Comparison of ENCODE assay signal across 17 cellular contexts in the genomic region with DNA sequence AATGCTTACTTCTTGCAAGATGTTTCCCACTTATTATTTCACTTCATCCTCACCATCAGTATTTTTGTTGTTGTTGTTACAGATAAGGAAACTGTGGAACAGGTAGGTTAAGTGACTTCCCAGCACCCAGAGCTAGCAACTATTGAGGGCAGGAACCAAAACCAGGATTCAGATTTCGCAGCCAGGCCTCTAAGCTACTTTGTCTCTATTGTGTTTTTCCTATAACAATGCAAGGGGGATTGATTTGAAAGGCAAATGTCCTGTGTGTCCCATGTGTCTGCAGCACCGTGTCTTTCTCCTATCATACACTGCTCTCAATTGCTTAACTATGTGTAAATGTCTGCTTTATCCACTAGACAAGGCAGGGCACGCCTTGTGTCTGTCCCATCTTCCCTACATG.
A peak's percentile ranks its signal among the peaks of the same experiment; 100 is the strongest.
DNase-seq lines count a peak whose midpoint lies in the region; TF ChIP-seq lines count a peak whose summit lies in the region.
"Had no signal": no experiment of that assay in that cellular context is flagged by ENCODE, and none has a peak within 500 bp of the region (broad histone marks: within the 10 kb centered on the region; RNA-seq: fewer than 3 reads in every experiment).

No MANE protein-coding gene starts in this region.

- H3K79me2 ChIP-seq in smooth muscle cell (ENCODE audit: low read depth), result no peaks in the 10 kb centered on the region
- H3K79me2 ChIP-seq: hepatocyte had no signal

- H3F3A ChIP-seq in smooth muscle cell (ENCODE audit: low read depth), result no peaks in the 10 kb centered on the region

- DNase-seq in NCI-H2107 treated with DMSO at 0.1 percent for 48 hours (lab: John Stamatoyannopoulos, UW; ENCODE audit: unreplicated experiment), result peak; percentile 46
- DNase-seq in NCI-H2107 (lab: John Stamatoyannopoulos, UW), result no peak
- DNase-seq in NCI-H146 treated with DMSO at 0.1 percent for 48 hours (lab: John Stamatoyannopoulos, UW; ENCODE audit: unreplicated experiment), result peak; percentile 88
- no peak for DNase-seq in adipocyte (ENCODE audit: low read depth)
- DNase-seq in smooth muscle cell (lab: John Stamatoyannopoulos, UW; ENCODE audit: unreplicated experiment), result no peak
- DNase-seq in coronary artery (ENCODE audit: low spot score), result no peak
- DNase-seq in H4 (ENCODE audit: low spot score), result no peak
- no peak for DNase-seq in OCI-M1 (lab: John Stamatoyannopoulos, UW)
- DNase-seq: activated CD8-positive, alpha-beta T cell treated with anti-CD3 and anti-CD28 coated beads, Interleukin-2, amount 10 ng/mL, durations not matched to agents 7 days and 5 days; activated effector memory CD4-positive, alpha-beta T cell treated with Interleukin-2 at 50 U/mL for 16 hours; aorta; colonic mucosa; HFFc6; Karpas-422; NCI-H2171; psoas muscle had no signal

- H3K4me3 ChIP-seq in adipocyte (ENCODE audit: low read length), result no peak overlapping the region
- H3K4me3 ChIP-seq in smooth muscle cell, result no peak overlapping the region
- H3K4me3 ChIP-seq in coronary artery, result no peak overlapping the region
- H3K4me3 ChIP-seq: colonic mucosa, hepatocyte, psoas muscle had no signal

- no peak overlapping the region for H3K4me2 ChIP-seq in smooth muscle cell

- WGBS in smooth muscle cell (ENCODE audit: low lambda C conversion rate), result 84% methylated on average over 3 of the region's 3 CpGs

- H3K4me1 ChIP-seq in adipocyte (ENCODE audit: control insufficient read depth, insufficient read depth, low read length) (peaks cover 38% of the 10 kb centered on the region), smooth muscle cell (ENCODE audit: low read depth) (peaks cover 31% of the 10 kb centered on the region)
- H3K4me1 ChIP-seq: colonic mucosa, psoas muscle had no signal

- H3K36me3 ChIP-seq in adipocyte (ENCODE audit: control insufficient read depth, insufficient read depth, low read length, severe bottlenecking) (no peaks in the 10 kb centered on the region), smooth muscle cell (ENCODE audit: low read depth) (no peaks in the 10 kb centered on the region)
- H3K36me3 ChIP-seq: colonic mucosa had no signal

- peak overlapping the region; percentile 63 for H2AFZ ChIP-seq in smooth muscle cell (ENCODE audit: low read depth)
- H2AFZ ChIP-seq: hepatocyte had no signal

- H3K9me3 ChIP-seq in adipocyte (ENCODE audit: control insufficient read depth, low read length) (peaks cover 3% of the 10 kb centered on the region), smooth muscle cell (replicated peaks; ENCODE audit: low read depth) (no peaks in the 10 kb centered on the region)
- H3K9me3 ChIP-seq: colonic mucosa, psoas muscle had no signal

- H3K27me3 ChIP-seq in adipocyte (replicated peaks; ENCODE audit: control insufficient read depth, insufficient read depth, low read length), result no peaks in the 10 kb centered on the region
- no peaks in the 10 kb centered on the region for H3K27me3 ChIP-seq in smooth muscle cell (ENCODE audit: low read depth)
- H3K27me3 ChIP-seq: colonic mucosa, hepatocyte had no signal

- no peaks in the 10 kb centered on the region for H4K20me1 ChIP-seq in smooth muscle cell (ENCODE audit: low read depth)

- H3K9ac ChIP-seq in adipocyte (ENCODE audit: low read length) (peak overlapping the region; percentile 24), smooth muscle cell (ENCODE audit: low read depth) (no peak overlapping the region)

- H3K27ac ChIP-seq in smooth muscle cell (ENCODE audit: low read depth) (no peak overlapping the region), coronary artery (peak overlapping the region in 1 of 2 donors; percentile 51)
- H3K27ac ChIP-seq: colonic mucosa, psoas muscle had no signal

- TF ChIP-seq CTCF in smooth muscle cell (IDR thresholded peaks at IDR 0.05; ENCODE audit: borderline replicate concordance, insufficient read depth, poor library complexity, severe bottlenecking) (no peak), coronary artery (IDR thresholded peaks at IDR 0.05) (no peak)

Comparison
In these comparisons a context has a peak if more than half of its experiments do, and no peak if none do; other contexts are left out.
1. DNase-seq: peak in NCI-H2107 treated with DMSO at 0.1 percent for 48 hours (single experiment) and NCI-H146 treated with DMSO at 0.1 percent for 48 hours (single experiment); none in NCI-H2107 (single experiment), adipocyte (single experiment), smooth muscle cell (single experiment), coronary artery (single experiment), H4 (single experiment) and OCI-M1 (single experiment).